Comparison of ENCODE assay signal across 8 cellular contexts in genomic region chr17:752002-752619, GRCh38. TPM values are rescaled to one million over a fixed set of nuclear protein-coding genes. Genes with fewer than 3 reads are reported as not detected.
DNase-seq lines count a peak whose midpoint lies in the region; ATAC-seq, FAIRE-seq and TF ChIP-seq lines count a peak whose summit lies in the region.

GEMIN4 (minus strand) TSS chr17:752264; CDS start chr17:752142, 122 bp downstream.

- peak; percentile 64 for TF ChIP-seq POLR2A in endothelial cell of umbilical vein (IDR thresholded peaks at IDR 0.05; ENCODE audit: low read depth, low read length)

- FAIRE-seq in endothelial cell of umbilical vein (lab: Jason Lieb, UNC): peak; percentile 85

- peaks cover 4 to 6% of the 10 kb centered on the region in 2 experiments for H3K36me3 ChIP-seq in endothelial cell of umbilical vein (ENCODE audit: control insufficient read depth in 2 of 2, extremely low read depth in 1 of 2, insufficient read depth in 2 of 2, low read length in 2 of 2)

- peak within 1 kb of the TSS; percentile 30 for H3K27ac ChIP-seq in endothelial cell of umbilical vein (ENCODE audit: insufficient read depth, low read depth, low read length)

- no peaks in the 10 kb centered on the region for H3K9me3 ChIP-seq in endothelial cell of umbilical vein (replicated peaks; ENCODE audit: control insufficient read depth, insufficient read depth, low read length)

- CTCF ChIA-PET in endothelial cell of umbilical vein (lab: Charles Lee): interaction anchor here (0.8 to 3.2 kb wide), 9 partner anchors 10 to 340 kb away, joined by 3 to 18 read pairs (median 4); partner anchors contain the start of gene TIMM22

- in situ Hi-C loops in Caki2 (cut with HindIII; ENCODE audit: low pct_unique_long_range_greater_than_20kb, low sequenced_read_pairs): no loop called here

- TF ChIP-seq CTCF in endothelial cell of umbilical vein (IDR thresholded peaks at IDR 0.05; ENCODE audit: extremely low read depth in 1 of 2, insufficient read depth in 1 of 2, low read depth in 1 of 2, low read length in 2 of 2): peak; percentile 94 to 99

- H2AFZ ChIP-seq in endothelial cell of umbilical vein (ENCODE audit: low read depth, low read length): peak within 1 kb of the TSS; percentile 70

- POLR2A ChIA-PET in endothelial cell of umbilical vein (lab: Charles Lee): no interaction called here

- peak within 1 kb of the TSS; percentile 34 to 82 (median 78) for H3K4me3 ChIP-seq in endothelial cell of umbilical vein (replicated peaks in 1 of 3; ENCODE audit: insufficient read depth in 1 of 3, low read depth in 1 of 3, low read length in 3 of 3)

- DNase-seq in Caki2 (ENCODE audit: low read depth): peak; percentile 75
- DNase-seq in HS-27A (ENCODE audit: low read depth): peak; percentile 40
- DNase-seq in NOMO-1 treated with dmso at 0.1 percent for 144 hours (lab: John Stamatoyannopoulos, UW; ENCODE audit: unreplicated experiment): peak; percentile 82
- peak; percentile 99 for DNase-seq in activated CD8-positive, alpha-beta memory T cell treated with anti-CD3 and anti-CD28 coated beads, Interleukin-2, amount 50 U/mL, for 4 hours
- peak; percentile 92 for DNase-seq in endothelial cell of umbilical vein (ENCODE audit: low read depth, low spot score)
- peak; percentile 91 for DNase-seq in midbrain (lab: John Stamatoyannopoulos, UW)
- DNase-seq in stimulated activated CD8-positive, alpha-beta memory T cell treated with anti-CD3 and anti-CD28 coated beads, Interleukin-15, amount 100 ng/mL, for 48 hours (ENCODE audit: low read depth in 2 of 2): peak; percentile 93 to 94

- no peaks in the 10 kb centered on the region for H3K27me3 ChIP-seq in endothelial cell of umbilical vein (ENCODE audit: control insufficient read depth in 2 of 2, insufficient read depth in 2 of 2, low read length in 2 of 2)

- H3K9me1 ChIP-seq in endothelial cell of umbilical vein (replicated peaks; ENCODE audit: control insufficient read depth, extremely low read depth, insufficient read depth, low read length): no peaks in the 10 kb centered on the region

- peak within 1 kb of the TSS; percentile 64 for H3K4me2 ChIP-seq in endothelial cell of umbilical vein (ENCODE audit: insufficient read depth, low read length)

- H4K20me1 ChIP-seq in endothelial cell of umbilical vein (replicated peaks; ENCODE audit: control insufficient read depth, extremely low read depth, insufficient read depth, low read length): no peaks in the 10 kb centered on the region

- H3K4me1 ChIP-seq in endothelial cell of umbilical vein (ENCODE audit: control insufficient read depth, extremely low read depth, insufficient read depth, low read length): peaks cover 18% of the 10 kb centered on the region

- ATAC-seq in GM19467 (IDR thresholded peaks at IDR 0.05; ENCODE audit: unreplicated experiment): peak; percentile 86

- dilution Hi-C loops in endothelial cell of umbilical vein (cut with MboI; ENCODE audit: extremely low pct_ligation_motif_present, low sequenced_read_pairs): no loop called here

- intact Hi-C loops in endothelial cell of umbilical vein (cut with micrococcal nuclease): loop anchor here (1.0 kb wide), 4 partner anchors 19 to 229 kb away; partner anchors contain the start of genes GLOD4, MRM3 and VPS53

- peak within 1 kb of the TSS; percentile 75 for H3K9ac ChIP-seq in endothelial cell of umbilical vein (replicated peaks; ENCODE audit: extremely low read depth, insufficient read depth, low read length)

- BruUV-seq in endothelial cell of umbilical vein (replicated peaks; lab: Mats Ljungman, UMichigan): no TSS peak

- peaks cover 43% of the 10 kb centered on the region for H3K79me2 ChIP-seq in endothelial cell of umbilical vein (ENCODE audit: control insufficient read depth, insufficient read depth, low read length)

TF ChIP-seq in endothelial cell of umbilical vein, 7 proteins besides CTCF, POLR2A, EP300 and RAD21:
- TF ChIP-seq MAX (IDR thresholded peaks at IDR 0.05; ENCODE audit: insufficient read depth, insufficient read length) (no peak), POLR2AphosphoS5 (IDR thresholded peaks at IDR 0.05; ENCODE audit: insufficient read depth, low read depth, low read length) (peak; percentile 93), MYC (IDR thresholded peaks at IDR 0.05; ENCODE audit: low read depth, low read length) (peak; percentile 75), EZH2 (IDR thresholded peaks at IDR 0.05; ENCODE audit: borderline replicate concordance, low read depth, low read length, severe bottlenecking) (no peak), GATA2 (IDR thresholded peaks at IDR 0.05; ENCODE audit: insufficient read depth, insufficient read length, low read depth, low read length) (no peak)

RNA-seq across cellular contexts. Expression of gene GEMIN4, which starts in this region (rescaled TPM):
- total RNA-seq in Caki2 (2014; rRNA removed; shearing (Covaris generic); ENCODE audit: low replicate concordance): 16.2 and 25.6 TPM in 2 replicates
- total RNA-seq in endothelial cell of umbilical vein: 29.1 and 29.9 TPM in 2 replicates
- 23.5 and 24.1 TPM in 2 replicates for polyA plus RNA-seq in endothelial cell of umbilical vein
- polyA plus RNA-seq in endothelial cell of umbilical vein (2011; cell fraction: cytosol; rRNA removed): 18.3 and 21.2 TPM in 2 replicates
- polyA plus RNA-seq in endothelial cell of umbilical vein (2011; cell fraction: nucleus; rRNA removed): 40.6 and 48.3 TPM in 2 replicates
- polyA plus RNA-seq in endothelial cell of umbilical vein (2012): 18.0 and 20.9 TPM in 2 replicates
- polyA minus RNA-seq in endothelial cell of umbilical vein: 22.0 and 31.9 TPM in 2 replicates
- polyA minus RNA-seq in endothelial cell of umbilical vein (2011; cell fraction: cytosol; rRNA and poly(A)+ RNA removed): 26.8 TPM
- polyA minus RNA-seq in endothelial cell of umbilical vein (2011; cell fraction: nucleus; rRNA and poly(A)+ RNA removed): 13.8 and 18.1 TPM in 2 replicates

Comparison
In these comparisons a context has a peak if more than half of its experiments do, and no peak if none do; other contexts are left out.
1. Peak in every context shown above with its lines: DNase-seq, ATAC-seq, H3K4me3 ChIP-seq and H3K27ac ChIP-seq.
2. DNase-seq: peak in every context shown above with its lines; median percentile 99 in activated CD8-positive, alpha-beta memory T cell treated with anti-CD3 and anti-CD28 coated beads, Interleukin-2, amount 50 U/mL, for 4 hours; 94 in stimulated activated CD8-positive, alpha-beta memory T cell treated with anti-CD3 and anti-CD28 coated beads, Interleukin-15, amount 100 ng/mL, for 48 hours; 92 in endothelial cell of umbilical vein; 91 in midbrain; 82 in NOMO-1 treated with dmso at 0.1 percent for 144 hours; 75 in Caki2; 40 in HS-27A.